In genomic region chr10:110529596-110530011, GRCh38 we compare ENCODE assay signal across 9 cellular contexts. TPM values are rescaled to one million over a fixed set of nuclear protein-coding genes. Genes with fewer than 3 reads are reported as not detected.
A peak's percentile ranks its signal among the peaks of the same experiment; 100 is the strongest.
DNase-seq lines count a peak whose midpoint lies in the region; ATAC-seq and TF ChIP-seq lines count a peak whose summit lies in the region.
"Had no signal": no experiment of that assay in that cellular context is flagged by ENCODE, and none has a peak within 500 bp of the region (broad histone marks: within the 10 kb centered on the region; RNA-seq: fewer than 3 reads in every experiment).

No MANE protein-coding gene starts in this region.

- H3K4me3 ChIP-seq in upper lobe of right lung: peak overlapping the region; percentile 15

- ATAC-seq in upper lobe of right lung: peak; percentile 6

- intact Hi-C loops in activated CD4-positive, alpha-beta memory T cell treated with anti-CD3 and anti-CD28 coated beads for 36 hours (cut with micrococcal nuclease): loop anchor here (1.0 to 10.0 kb wide), 5 partner anchors 18 to 455 kb away; no protein-coding TSS in a partner anchor
- intact Hi-C loops in upper lobe of right lung (cut with DNase I): no loop called here

- CTCF ChIA-PET in activated CD4-positive, alpha-beta memory T cell treated with anti-CD3 and anti-CD28 coated beads for 36 hours (lab: Charles Lee): interaction anchor here (0.7 to 1.7 kb wide), 5 partner anchors 16 to 223 kb away, joined by 3 to 4 read pairs (median 3); no protein-coding TSS in a partner anchor

- peaks cover 3% of the 10 kb centered on the region for H3K36me3 Mint-ChIP-seq in activated CD4-positive, alpha-beta memory T cell treated with anti-CD3 and anti-CD28 coated beads for 36 hours
- H3K36me3 Mint-ChIP-seq in glutamatergic neuron (ENCODE audit: unreplicated experiment): no peaks in the 10 kb centered on the region

- H3K4me3 Mint-ChIP-seq in activated CD4-positive, alpha-beta memory T cell treated with anti-CD3 and anti-CD28 coated beads for 36 hours: peak overlapping the region; percentile 46
- peak overlapping the region; percentile 25 for H3K4me3 Mint-ChIP-seq in glutamatergic neuron (ENCODE audit: unreplicated experiment)

- H3K9me3 ChIP-seq in upper lobe of right lung: no peaks in the 10 kb centered on the region
- H3K9me3 ChIP-seq: vagina had no signal

- DNase-seq in stimulated activated CD4-positive, alpha-beta T cell treated with anti-CD3 and anti-CD28 coated beads, Interleukin-15, amount 100 ng/mL, for 24 hours: peak; percentile 41
- DNase-seq in stimulated activated CD4-positive, alpha-beta T cell treated with anti-CD3 and anti-CD28 coated beads, Interleukin-1b, Interleukin-23, amount 100 ng/mL, for 48 hours: no peak
- DNase-seq in activated CD4-positive, alpha-beta memory T cell treated with anti-CD3 and anti-CD28 coated beads for 36 hours: peak; percentile 50
- DNase-seq in glutamatergic neuron (no peak), upper lobe of right lung (no peak), NOMO-1 treated with DMSO at 0.1 percent for 48 hours (lab: John Stamatoyannopoulos, UW; ENCODE audit: unreplicated experiment) (no peak), DMS53 treated with DMSO at 0.1 percent for 48 hours (lab: John Stamatoyannopoulos, UW; ENCODE audit: unreplicated experiment) (no peak), NCI-H524 (lab: John Stamatoyannopoulos, UW) (no peak)

- H3K27me3 Mint-ChIP-seq in activated CD4-positive, alpha-beta memory T cell treated with anti-CD3 and anti-CD28 coated beads for 36 hours: no peaks in the 10 kb centered on the region
- peaks cover 2% of the 10 kb centered on the region for H3K27me3 Mint-ChIP-seq in glutamatergic neuron (ENCODE audit: unreplicated experiment)

- H3K9me3 Mint-ChIP-seq in activated CD4-positive, alpha-beta memory T cell treated with anti-CD3 and anti-CD28 coated beads for 36 hours: no peaks in the 10 kb centered on the region
- H3K9me3 Mint-ChIP-seq in glutamatergic neuron (ENCODE audit: unreplicated experiment): no peaks in the 10 kb centered on the region

- POLR2A ChIA-PET in activated CD4-positive, alpha-beta memory T cell treated with anti-CD3 and anti-CD28 coated beads for 36 hours (lab: Charles Lee): interaction anchor here (0.6 to 1.7 kb wide), 9 partner anchors 10 to 203 kb away, joined by 3 to 11 read pairs (median 3); no protein-coding TSS in a partner anchor

- no peaks in the 10 kb centered on the region for H3K4me1 ChIP-seq in upper lobe of right lung

- no peak overlapping the region for H3K27ac ChIP-seq in upper lobe of right lung
- H3K27ac ChIP-seq: vagina had no signal

- H3K36me3 ChIP-seq in upper lobe of right lung: no peaks in the 10 kb centered on the region
- H3K36me3 ChIP-seq: vagina had no signal

- no peak for TF ChIP-seq CTCF in glutamatergic neuron (IDR thresholded peaks at IDR 0.05; ENCODE audit: partially characterized antibody, unreplicated experiment)
- TF ChIP-seq CTCF in upper lobe of right lung (IDR thresholded peaks at IDR 0.05): no peak

- peak overlapping the region; percentile 85 for H3K27ac Mint-ChIP-seq in activated CD4-positive, alpha-beta memory T cell treated with anti-CD3 and anti-CD28 coated beads for 36 hours
- no peak overlapping the region for H3K27ac Mint-ChIP-seq in glutamatergic neuron (ENCODE audit: unreplicated experiment)

- peaks cover 59% of the 10 kb centered on the region for H3K4me1 Mint-ChIP-seq in activated CD4-positive, alpha-beta memory T cell treated with anti-CD3 and anti-CD28 coated beads for 36 hours (ENCODE audit: low read depth)
- peaks cover 2% of the 10 kb centered on the region for H3K4me1 Mint-ChIP-seq in glutamatergic neuron (ENCODE audit: low read depth, unreplicated experiment)

- H3K27me3 ChIP-seq in upper lobe of right lung: no peaks in the 10 kb centered on the region
- H3K27me3 ChIP-seq: vagina had no signal

RNA-seq across cellular contexts. Expression of gene DUSP5, which starts 31.9 kb away (rescaled TPM):
- total RNA-seq in activated CD4-positive, alpha-beta memory T cell treated with anti-CD3 and anti-CD28 coated beads for 36 hours: 100 to 1,000 TPM; 171 to 176 TPM
- total RNA-seq in glutamatergic neuron (ENCODE audit: unreplicated experiment): 2.4 TPM
- total RNA-seq in upper lobe of right lung: 24.0 TPM

RNA-seq across cellular contexts. Expression of gene SMC3, which starts 37.9 kb away (rescaled TPM):
- 10 to 100 TPM; 89.5 to 92.2 TPM for total RNA-seq in activated CD4-positive, alpha-beta memory T cell treated with anti-CD3 and anti-CD28 coated beads for 36 hours
- total RNA-seq in glutamatergic neuron (ENCODE audit: unreplicated experiment) (53.6 TPM), upper lobe of right lung (29.8 TPM)

Comparison
In these comparisons a context has a peak if more than half of its experiments do, and no peak if none do; other contexts are left out.
1. DNase-seq: peak in stimulated activated CD4-positive, alpha-beta T cell treated with anti-CD3 and anti-CD28 coated beads, Interleukin-15, amount 100 ng/mL, for 24 hours (single experiment) and activated CD4-positive, alpha-beta memory T cell treated with anti-CD3 and anti-CD28 coated beads for 36 hours (single experiment); none in stimulated activated CD4-positive, alpha-beta T cell treated with anti-CD3 and anti-CD28 coated beads, Interleukin-1b, Interleukin-23, amount 100 ng/mL, for 48 hours (single experiment), glutamatergic neuron (single experiment), upper lobe of right lung (single experiment), NOMO-1 treated with DMSO at 0.1 percent for 48 hours (single experiment), DMS53 treated with DMSO at 0.1 percent for 48 hours (single experiment) and NCI-H524 (0 of 2).